ENCODE assay signal across 19 cellular contexts in genomic region chr18:43883886-43884285, GRCh38.
DNase-seq lines count a peak whose midpoint lies in the region; ATAC-seq lines count a peak whose summit lies in the region.
"Had no signal": no experiment of that assay in that cellular context is flagged by ENCODE, and none has a peak within 500 bp of the region (broad histone marks: within the 10 kb centered on the region; RNA-seq: fewer than 3 reads in every experiment).

No MANE protein-coding gene starts in this region.

- DNase-seq in NCI-H1092 treated with DMSO at 0.1 percent for 48 hours (lab: John Stamatoyannopoulos, UW) (peak; percentile 25), NCI-H1092 (lab: John Stamatoyannopoulos, UW) (no peak), RPMI7951 (ENCODE audit: low read depth) (peak; percentile 1), fibroblast of peridontal ligament (ENCODE audit: extremely low read depth) (peak; percentile 63), sciatic nerve (ENCODE audit: low spot score) (no peak), T-helper 17 cell (no peak)
- DNase-seq: Calu3; KBM-7; NCI-H1417 treated with DMSO at 0.1 percent for 48 hours; NCI-H187; NCI-H2081 treated with DMSO at 0.1 percent for 48 hours; NCI-H2171; NCI-H345; NCI-H510A treated with DMSO at 0.1 percent for 48 hours; NCI-H748 treated with DMSO at 0.1 percent for 48 hours; NK-92 treated with Interleukin-12 subunit alpha and Interleukin-12 subunit beta, amount 100 ng/mL, for 24 hours; PC-9; SHP77 had no signal

- no peaks in the 10 kb centered on the region for H3K27me3 Mint-ChIP-seq in T-helper 17 cell

- H3K36me3 Mint-ChIP-seq in T-helper 17 cell (ENCODE audit: low read depth), result no peaks in the 10 kb centered on the region

- no peaks in the 10 kb centered on the region for H3K4me1 Mint-ChIP-seq in T-helper 17 cell

- ATAC-seq in sciatic nerve (peak; percentile 37), T-helper 17 cell (no peak), GM18520 (IDR thresholded peaks at IDR 0.05; ENCODE audit: unreplicated experiment) (no peak)

- H3K27ac Mint-ChIP-seq in T-helper 17 cell, result no peak overlapping the region

- H3K9me3 ChIP-seq in T-helper 17 cell (ENCODE audit: control insufficient read depth, low read length, poor library complexity, severe bottlenecking), result peaks cover 3% of the 10 kb centered on the region

- intact Hi-C loops in sciatic nerve (cut with DNase I), result no loop called here

- H3K4me3 Mint-ChIP-seq in T-helper 17 cell, result no peak overlapping the region

Comparison
In these comparisons a context has a peak if more than half of its experiments do, and no peak if none do; other contexts are left out.
1. DNase-seq: peak in NCI-H1092 treated with DMSO at 0.1 percent for 48 hours (single experiment), RPMI7951 (single experiment) and fibroblast of peridontal ligament (single experiment); none in NCI-H1092 (single experiment), sciatic nerve (single experiment) and T-helper 17 cell (0 of 3).